1 cellular context compared by ENCODE assay signal in genomic region chr13:57314897-57315520, GRCh38.
TF ChIP-seq lines count a peak whose summit lies in the region.

No MANE protein-coding gene starts in this region.

TF ChIP-seq in H1, 55 proteins besides CTCF, POLR2A, EP300 and RAD21:
- no peak for TF ChIP-seq GTF2F1 (IDR thresholded peaks at IDR 0.05; ENCODE audit: borderline replicate concordance, low read depth, low read length)
- 0 out of 2 replicates have a peak, but pooled peaks have one; percentile 47 for TF ChIP-seq JUND (IDR thresholded peaks at IDR 0.05; ENCODE audit: low read length)
- TF ChIP-seq MAX (IDR thresholded peaks at IDR 0.05), result no peak
- no peak for TF ChIP-seq KDM5A (IDR thresholded peaks at IDR 0.05; ENCODE audit: low read length)
- TF ChIP-seq RXRA (IDR thresholded peaks at IDR 0.05; ENCODE audit: insufficient read depth, low read depth, low read length), result no peak
- no peak for TF ChIP-seq ATF3 (IDR thresholded peaks at IDR 0.05; ENCODE audit: insufficient read depth, low read depth, low read length)
